1 cellular context compared by ENCODE assay signal in the genomic region with DNA sequence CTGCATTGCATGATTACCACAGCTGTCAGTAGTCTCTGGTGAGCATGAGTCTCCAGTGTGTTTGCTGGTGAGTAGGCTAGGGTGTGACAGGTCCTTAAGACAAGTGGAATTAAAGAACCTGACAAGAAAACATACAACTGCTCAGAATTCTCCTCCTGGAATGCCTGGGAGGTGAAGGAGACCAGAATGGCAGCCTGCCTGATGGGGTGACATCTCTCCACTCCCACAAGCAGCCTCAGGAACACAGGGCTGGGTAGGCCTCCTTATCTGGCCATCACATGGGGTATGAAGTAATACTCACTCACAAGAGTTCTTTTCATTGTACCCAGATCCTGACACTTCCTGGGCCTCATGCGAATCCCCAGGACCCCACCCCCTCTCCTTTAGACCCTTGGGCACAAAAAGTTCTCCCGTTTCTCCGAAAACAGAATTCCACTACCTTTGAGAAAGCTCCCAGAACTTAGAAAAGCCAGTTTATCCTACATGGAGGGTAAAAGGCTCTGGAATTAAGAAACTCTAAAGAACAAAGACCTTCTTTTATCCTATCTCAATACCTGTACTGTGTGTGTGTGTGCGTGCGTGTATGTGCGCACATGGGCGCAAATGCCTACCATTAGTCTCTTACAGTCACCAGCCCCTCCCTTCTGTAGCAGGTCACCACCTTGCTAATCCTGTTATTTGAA.
TF ChIP-seq lines count a peak whose summit lies in the region.

No MANE protein-coding gene starts in this region.

TF ChIP-seq in GM23338, 12 proteins besides CTCF, POLR2A, EP300 and RAD21 (continued from another document):
- TF ChIP-seq, protein P1, sequence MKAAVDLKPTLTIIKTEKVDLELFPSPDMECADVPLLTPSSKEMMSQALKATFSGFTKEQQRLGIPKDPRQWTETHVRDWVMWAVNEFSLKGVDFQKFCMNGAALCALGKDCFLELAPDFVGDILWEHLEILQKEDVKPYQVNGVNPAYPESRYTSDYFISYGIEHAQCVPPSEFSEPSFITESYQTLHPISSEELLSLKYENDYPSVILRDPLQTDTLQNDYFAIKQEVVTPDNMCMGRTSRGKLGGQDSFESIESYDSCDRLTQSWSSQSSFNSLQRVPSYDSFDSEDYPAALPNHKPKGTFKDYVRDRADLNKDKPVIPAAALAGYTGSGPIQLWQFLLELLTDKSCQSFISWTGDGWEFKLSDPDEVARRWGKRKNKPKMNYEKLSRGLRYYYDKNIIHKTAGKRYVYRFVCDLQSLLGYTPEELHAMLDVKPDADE (IDR thresholded peaks at IDR 0.05) = no peak
- TF ChIP-seq ZNF114 (CRISPR knock-in tag; IDR thresholded peaks at IDR 0.05) = no peak
- no peak for TF ChIP-seq EZH2phosphoT487 (IDR thresholded peaks at IDR 0.05; ENCODE audit: unreplicated experiment)
- TF ChIP-seq, protein P2, sequence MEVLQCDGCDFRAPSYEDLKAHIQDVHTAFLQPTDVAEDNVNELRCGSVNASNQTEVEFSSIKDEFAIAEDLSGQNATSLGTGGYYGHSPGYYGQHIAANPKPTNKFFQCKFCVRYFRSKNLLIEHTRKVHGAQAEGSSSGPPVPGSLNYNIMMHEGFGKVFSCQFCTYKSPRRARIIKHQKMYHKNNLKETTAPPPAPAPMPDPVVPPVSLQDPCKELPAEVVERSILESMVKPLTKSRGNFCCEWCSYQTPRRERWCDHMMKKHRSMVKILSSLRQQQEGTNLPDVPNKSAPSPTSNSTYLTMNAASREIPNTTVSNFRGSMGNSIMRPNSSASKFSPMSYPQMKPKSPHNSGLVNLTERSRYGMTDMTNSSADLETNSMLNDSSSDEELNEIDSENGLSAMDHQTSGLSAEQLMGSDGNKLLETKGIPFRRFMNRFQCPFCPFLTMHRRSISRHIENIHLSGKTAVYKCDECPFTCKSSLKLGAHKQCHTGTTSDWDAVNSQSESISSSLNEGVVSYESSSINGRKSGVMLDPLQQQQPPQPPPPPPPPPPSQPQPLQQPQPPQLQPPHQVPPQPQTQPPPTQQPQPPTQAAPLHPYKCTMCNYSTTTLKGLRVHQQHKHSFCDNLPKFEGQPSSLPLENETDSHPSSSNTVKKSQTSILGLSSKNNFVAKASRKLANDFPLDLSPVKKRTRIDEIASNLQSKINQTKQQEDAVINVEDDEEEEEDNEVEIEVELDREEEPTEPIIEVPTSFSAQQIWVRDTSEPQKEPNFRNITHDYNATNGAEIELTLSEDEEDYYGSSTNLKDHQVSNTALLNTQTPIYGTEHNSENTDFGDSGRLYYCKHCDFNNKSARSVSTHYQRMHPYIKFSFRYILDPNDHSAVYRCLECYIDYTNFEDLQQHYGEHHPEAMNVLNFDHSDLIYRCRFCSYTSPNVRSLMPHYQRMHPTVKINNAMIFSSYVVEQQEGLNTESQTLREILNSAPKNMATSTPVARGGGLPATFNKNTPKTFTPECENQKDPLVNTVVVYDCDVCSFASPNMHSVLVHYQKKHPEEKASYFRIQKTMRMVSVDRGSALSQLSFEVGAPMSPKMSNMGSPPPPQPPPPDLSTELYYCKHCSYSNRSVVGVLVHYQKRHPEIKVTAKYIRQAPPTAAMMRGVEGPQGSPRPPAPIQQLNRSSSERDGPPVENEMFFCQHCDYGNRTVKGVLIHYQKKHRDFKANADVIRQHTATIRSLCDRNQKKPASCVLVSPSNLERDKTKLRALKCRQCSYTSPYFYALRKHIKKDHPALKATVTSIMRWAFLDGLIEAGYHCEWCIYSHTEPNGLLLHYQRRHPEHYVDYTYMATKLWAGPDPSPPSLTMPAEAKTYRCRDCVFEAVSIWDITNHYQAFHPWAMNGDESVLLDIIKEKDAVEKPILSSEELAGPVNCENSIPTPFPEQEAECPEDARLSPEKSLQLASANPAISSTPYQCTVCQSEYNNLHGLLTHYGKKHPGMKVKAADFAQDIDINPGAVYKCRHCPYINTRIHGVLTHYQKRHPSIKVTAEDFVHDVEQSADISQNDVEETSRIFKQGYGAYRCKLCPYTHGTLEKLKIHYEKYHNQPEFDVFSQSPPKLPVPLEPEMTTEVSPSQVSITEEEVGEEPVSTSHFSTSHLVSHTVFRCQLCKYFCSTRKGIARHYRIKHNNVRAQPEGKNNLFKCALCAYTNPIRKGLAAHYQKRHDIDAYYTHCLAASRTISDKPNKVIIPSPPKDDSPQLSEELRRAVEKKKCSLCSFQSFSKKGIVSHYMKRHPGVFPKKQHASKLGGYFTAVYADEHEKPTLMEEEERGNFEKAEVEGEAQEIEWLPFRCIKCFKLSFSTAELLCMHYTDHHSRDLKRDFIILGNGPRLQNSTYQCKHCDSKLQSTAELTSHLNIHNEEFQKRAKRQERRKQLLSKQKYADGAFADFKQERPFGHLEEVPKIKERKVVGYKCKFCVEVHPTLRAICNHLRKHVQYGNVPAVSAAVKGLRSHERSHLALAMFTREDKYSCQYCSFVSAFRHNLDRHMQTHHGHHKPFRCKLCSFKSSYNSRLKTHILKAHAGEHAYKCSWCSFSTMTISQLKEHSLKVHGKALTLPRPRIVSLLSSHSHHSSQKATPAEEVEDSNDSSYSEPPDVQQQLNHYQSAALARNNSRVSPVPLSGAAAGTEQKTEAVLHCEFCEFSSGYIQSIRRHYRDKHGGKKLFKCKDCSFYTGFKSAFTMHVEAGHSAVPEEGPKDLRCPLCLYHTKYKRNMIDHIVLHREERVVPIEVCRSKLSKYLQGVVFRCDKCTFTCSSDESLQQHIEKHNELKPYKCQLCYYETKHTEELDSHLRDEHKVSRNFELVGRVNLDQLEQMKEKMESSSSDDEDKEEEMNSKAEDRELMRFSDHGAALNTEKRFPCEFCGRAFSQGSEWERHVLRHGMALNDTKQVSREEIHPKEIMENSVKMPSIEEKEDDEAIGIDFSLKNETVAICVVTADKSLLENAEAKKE (CRISPR knock-in tag; IDR thresholded peaks at IDR 0.05) = no peak
- TF ChIP-seq JUNB (IDR thresholded peaks at IDR 0.05; ENCODE audit: unreplicated experiment) = no peak
- TF ChIP-seq EZH2 (IDR thresholded peaks at IDR 0.05; ENCODE audit: low read depth, unreplicated experiment) = no peak
